ENCODE assay signal across 10 cellular contexts in genomic region chr18:65235966-65236634, GRCh38.
DNase-seq lines count a peak whose midpoint lies in the region; ATAC-seq and TF ChIP-seq lines count a peak whose summit lies in the region.
"Had no signal": no experiment of that assay in that cellular context is flagged by ENCODE, and none has a peak within 500 bp of the region (broad histone marks: within the 10 kb centered on the region; RNA-seq: fewer than 3 reads in every experiment).

No MANE protein-coding gene starts in this region.

- 27 to 42% (median 31%) methylated on average over 7 of the region's 7 CpGs for WGBS in stomach, 5 donors

- H3K36me3 Mint-ChIP-seq in Calu3 (ENCODE audit: insufficient read depth, unreplicated experiment): no peaks in the 10 kb centered on the region

- peak overlapping the region; percentile 88 for H3K27ac ChIP-seq in SJCRH30
- H3K27ac ChIP-seq in stomach: no peak overlapping the region

- H3K27me3 ChIP-seq in SJCRH30: no peaks in the 10 kb centered on the region
- no peaks in the 10 kb centered on the region for H3K27me3 ChIP-seq in stomach

- H3K36me3 ChIP-seq in SJCRH30 (no peaks in the 10 kb centered on the region), stomach (no peaks in the 10 kb centered on the region)

- no TSS peak for BruUV-seq in Calu3 (replicated peaks; lab: Mats Ljungman, UMichigan)

- H3K4me3 ChIP-seq in SJCRH30 (peak overlapping the region; percentile 46), stomach (no peak overlapping the region)

- TF ChIP-seq CTCF in Calu3 (IDR thresholded peaks at IDR 0.05; ENCODE audit: unreplicated experiment) (no peak), stomach (IDR thresholded peaks at IDR 0.05) (no peak)

- peak overlapping the region; percentile 10 for H3K27ac Mint-ChIP-seq in Calu3 (ENCODE audit: unreplicated experiment)

- CTCF ChIA-PET in Calu3 (lab: Charles Lee): no interaction called here

- H3K4me1 ChIP-seq in SJCRH30 (peaks cover 20% of the 10 kb centered on the region), stomach (no peaks in the 10 kb centered on the region)

- peaks cover 23% of the 10 kb centered on the region for H3K4me1 Mint-ChIP-seq in Calu3 (ENCODE audit: low read depth, unreplicated experiment)

- DNase-seq in Calu3: peak; percentile 3
- peak; percentile 6 for DNase-seq in NCI-H187 treated with DMSO at 0.1 percent for 48 hours (lab: John Stamatoyannopoulos, UW)
- peak; percentile 91 to 94 for DNase-seq in SJCRH30
- DNase-seq in lung microvascular endothelial cell (ENCODE audit: low read depth in 2 of 2): peak; percentile 1 to 2
- DNase-seq in stomach: no peak
- DNase-seq: activated CD8-positive, alpha-beta memory T cell treated with anti-CD3 and anti-CD28 coated beads, Interleukin-2, amount 50 U/mL, for 4 hours; stimulated activated naive CD4-positive, alpha-beta T cell had no signal

- TF ChIP-seq EP300 in stomach (IDR thresholded peaks at IDR 0.05): no peak

- no peak for TF ChIP-seq POLR2A in stomach (IDR thresholded peaks at IDR 0.05)

- no peaks in the 10 kb centered on the region for H3K27me3 Mint-ChIP-seq in Calu3 (ENCODE audit: unreplicated experiment)

- intact Hi-C loops in Calu3 (cut with micrococcal nuclease; ENCODE audit: unreplicated experiment) (no loop called here), stomach (cut with DNase I; ENCODE audit: low total_unique reads) (no loop called here)

- H3K9me3 ChIP-seq in SJCRH30 (replicated peaks): no peaks in the 10 kb centered on the region
- H3K9me3 ChIP-seq in stomach: peaks cover 0 to 7% (median 3%) of the 10 kb centered on the region in 4 donors

- ATAC-seq in GM19452 (IDR thresholded peaks at IDR 0.05; ENCODE audit: unreplicated experiment) (no peak), HG03045 (IDR thresholded peaks at IDR 0.05; ENCODE audit: unreplicated experiment) (no peak), HG03460 (IDR thresholded peaks at IDR 0.05; ENCODE audit: unreplicated experiment) (no peak)

- H3K4me3 Mint-ChIP-seq in Calu3 (ENCODE audit: low read depth, unreplicated experiment): peak overlapping the region; percentile 50

- H3K9me3 Mint-ChIP-seq in Calu3 (ENCODE audit: low read depth, unreplicated experiment): no peaks in the 10 kb centered on the region
